ENCODE assay signal across 17 cellular contexts in the genomic region with DNA sequence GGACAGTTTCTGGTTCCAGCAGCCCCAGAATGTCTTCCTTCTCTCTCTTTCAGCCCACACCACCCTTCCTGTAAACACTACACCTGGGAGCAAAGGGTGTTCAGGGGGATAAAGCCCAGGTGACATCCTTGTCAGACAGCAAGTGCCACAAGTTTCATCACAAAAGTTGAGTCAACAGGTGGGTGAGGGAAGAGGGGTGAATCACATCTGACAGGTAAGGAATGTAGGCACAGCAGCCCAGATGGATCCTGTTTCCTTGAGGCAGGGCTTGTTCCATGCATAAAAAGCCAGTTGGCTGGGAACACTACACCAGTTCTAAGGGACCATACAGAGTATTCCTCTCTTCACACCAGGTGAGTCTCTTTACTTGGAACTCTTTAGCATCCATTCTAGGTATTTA. TPM values are rescaled to one million over a fixed set of nuclear protein-coding genes. Genes with fewer than 3 reads are reported as not detected.
DNase-seq lines count a peak whose midpoint lies in the region; FAIRE-seq and TF ChIP-seq lines count a peak whose summit lies in the region.
"Had no signal": no experiment of that assay in that cellular context is flagged by ENCODE, and none has a peak within 500 bp of the region (broad histone marks: within the 10 kb centered on the region; RNA-seq: fewer than 3 reads in every experiment).

Gene SPRR1B (plus strand): TSS at position 309 of the 400 bp plus-strand sequence. CDS start 1,143 bp downstream, outside the sequence.

- no peak within 1 kb of the TSS for H3K27ac ChIP-seq in HEK293 (ENCODE audit: extremely low read depth, low read depth, low read length)
- H3K27ac ChIP-seq in WERI-Rb-1: peak within 1 kb of the TSS; percentile 86
- peak within 1 kb of the TSS; percentile 19 for H3K27ac ChIP-seq in keratinocyte (ENCODE audit: control insufficient read depth, insufficient read depth, low read length)
- no peak within 1 kb of the TSS for H3K27ac ChIP-seq in mesenchymal stem cell (ENCODE audit: low read length, poor library complexity, severe bottlenecking)
- H3K27ac ChIP-seq: HL-60 had no signal

- H2BK120ac ChIP-seq in mesenchymal stem cell (ENCODE audit: low read depth, low read length): no peak within 1 kb of the TSS

- no peak within 1 kb of the TSS for H3K4ac ChIP-seq in mesenchymal stem cell (ENCODE audit: low read depth in 1 of 2, low read length in 2 of 2)

- H3K23ac ChIP-seq in mesenchymal stem cell (ENCODE audit: low read length in 2 of 2): no peak within 1 kb of the TSS

- H3K4me1 Mint-ChIP-seq in type B pancreatic cell (ENCODE audit: unreplicated experiment): no peaks in the 10 kb centered on the region

- TF ChIP-seq CTCF in HEK293 (tag by site-specific recombination; IDR thresholded peaks at IDR 0.05) (no peak), WERI-Rb-1 (IDR thresholded peaks at IDR 0.05; ENCODE audit: low read depth, low read length) (no peak), keratinocyte (optimal IDR thresholded peaks at IDR 0.05 in 1 of 3, IDR thresholded peaks at IDR 0.05 in 1 of 3, conservative IDR thresholded peaks at IDR 0.05 in 1 of 3; ENCODE audit: extremely low read depth in 1 of 3, insufficient read depth in 2 of 3, low read length in 3 of 3) (no peak), type B pancreatic cell (conservative IDR thresholded peaks at IDR 0.05) (no peak)

- H3K79me2 ChIP-seq in keratinocyte (ENCODE audit: control insufficient read depth, insufficient read depth, low read length): no peaks in the 10 kb centered on the region

- H4K20me1 ChIP-seq in keratinocyte (ENCODE audit: control insufficient read depth, extremely low read depth, insufficient read depth, low read length): no peaks in the 10 kb centered on the region

- no peak within 1 kb of the TSS for H2BK15ac ChIP-seq in mesenchymal stem cell (ENCODE audit: low read depth, poor library complexity, severe bottlenecking)

- no peak within 1 kb of the TSS for H2AK5ac ChIP-seq in mesenchymal stem cell (ENCODE audit: low read length, severe bottlenecking)

- H3K9me3 Mint-ChIP-seq in type B pancreatic cell: no peaks in the 10 kb centered on the region

- FAIRE-seq in keratinocyte (lab: Jason Lieb, UNC): peak; percentile 97
- FAIRE-seq: H54, K562 had no signal

- H2AFZ ChIP-seq in keratinocyte (ENCODE audit: control insufficient read depth, low read length): no peak within 1 kb of the TSS
- no peak within 1 kb of the TSS for H2AFZ ChIP-seq in mesenchymal stem cell (ENCODE audit: low read depth, low read length)

- dilution Hi-C loops in keratinocyte (cut with MboI; ENCODE audit: extremely low pct_ligation_motif_present, low sequenced_read_pairs): no loop called here

- H3K9ac ChIP-seq in keratinocyte (ENCODE audit: control insufficient read depth, extremely low read depth, insufficient read depth, low read length) (peak within 1 kb of the TSS; percentile 3), mesenchymal stem cell (ENCODE audit: low read length) (no peak within 1 kb of the TSS)

- H3K4me1 ChIP-seq in HEK293 (ENCODE audit: control insufficient read depth, insufficient read depth, low read length): no peaks in the 10 kb centered on the region
- peaks cover 49% of the 10 kb centered on the region for H3K4me1 ChIP-seq in keratinocyte (ENCODE audit: control insufficient read depth, extremely low read depth, insufficient read depth, low read length)
- no peaks in the 10 kb centered on the region for H3K4me1 ChIP-seq in mesenchymal stem cell (ENCODE audit: control insufficient read depth, insufficient read depth, low read depth, low read length)
- H3K4me1 ChIP-seq: Caco-2 had no signal

- no peak within 1 kb of the TSS for H3K18ac ChIP-seq in mesenchymal stem cell (ENCODE audit: low read depth in 1 of 2, low read length in 2 of 2)

- H3K9me1 ChIP-seq in keratinocyte (ENCODE audit: control insufficient read depth, extremely low read depth, insufficient read depth, low read length): no peaks in the 10 kb centered on the region

- no peak within 1 kb of the TSS for H3K27ac Mint-ChIP-seq in type B pancreatic cell

- no peaks in the 10 kb centered on the region for H3K79me1 ChIP-seq in mesenchymal stem cell (replicated peaks; ENCODE audit: low read length, poor library complexity, severe bottlenecking)

- POLR2A ChIA-PET in HEK293 (lab: Yijun Ruan, JAX): no interaction called here

- H3K9me3 ChIP-seq in HEK293 (ENCODE audit: control insufficient read depth, insufficient read depth, low read depth, low read length) (no peaks in the 10 kb centered on the region), WERI-Rb-1 (ENCODE audit: severe bottlenecking) (peaks cover 8% of the 10 kb centered on the region), keratinocyte (ENCODE audit: control insufficient read depth, low read depth, low read length) (no peaks in the 10 kb centered on the region), mesenchymal stem cell (ENCODE audit: control insufficient read depth, low read length) (no peaks in the 10 kb centered on the region)
- H3K9me3 ChIP-seq: Caco-2 had no signal

- no peak within 1 kb of the TSS for H2BK12ac ChIP-seq in mesenchymal stem cell (ENCODE audit: low read length in 2 of 2)

- H3K27me3 Mint-ChIP-seq in type B pancreatic cell: no peaks in the 10 kb centered on the region

- no peak within 1 kb of the TSS for H2BK5ac ChIP-seq in mesenchymal stem cell (ENCODE audit: low read depth, low read length, poor library complexity, severe bottlenecking)

- peak within 1 kb of the TSS; percentile 26 for H3K4me3 Mint-ChIP-seq in type B pancreatic cell

- H3K4me3 ChIP-seq in HEK293 (ENCODE audit: low read depth, low read length) (no peak within 1 kb of the TSS), WERI-Rb-1 (ENCODE audit: low read depth, low read length) (no peak within 1 kb of the TSS), keratinocyte (ENCODE audit: control insufficient read depth in 2 of 3, extremely low read depth in 1 of 3, insufficient read depth in 2 of 3, low read depth in 1 of 3, low read length in 3 of 3) (peak within 1 kb of the TSS; percentile 19 to 41 (median 22)), mesenchymal stem cell (ENCODE audit: insufficient read depth in 1 of 2, low read depth in 1 of 2, low read length in 2 of 2) (no peak within 1 kb of the TSS)
- H3K4me3 ChIP-seq: K562 had no signal

- no peak within 1 kb of the TSS for H3K14ac ChIP-seq in mesenchymal stem cell (ENCODE audit: low read length in 2 of 2)

- no peak within 1 kb of the TSS for H4K91ac ChIP-seq in mesenchymal stem cell (ENCODE audit: low read length)

- no peak for DNase-seq in WERI-Rb-1
- DNase-seq in keratinocyte (ENCODE audit: low read depth, low spot score): peak; percentile 70
- DNase-seq in type B pancreatic cell (ENCODE audit: extremely low spot score, unreplicated experiment): no peak
- no peak for DNase-seq in activated CD4-positive, alpha-beta T cell treated with anti-CD3 and anti-CD28 coated beads, Interleukin-2, amount 50 U/mL, for 48 hours
- DNase-seq in C1 segment of cervical spinal cord (lab: John Stamatoyannopoulos, UW): no peak
- no peak for DNase-seq in mesenchymal stem cell
- DNase-seq: Caco-2, NCI-H1417 treated with DMSO at 0.1 percent for 48 hours, NCI-H2029, NCI-H510A, NCI-H774 had no signal

- H3K27me3 ChIP-seq in WERI-Rb-1 (ENCODE audit: insufficient read depth, low read depth, severe bottlenecking) (no peaks in the 10 kb centered on the region), keratinocyte (ENCODE audit: control insufficient read depth, extremely low read depth, insufficient read depth, low read length) (no peaks in the 10 kb centered on the region), mesenchymal stem cell (ENCODE audit: control insufficient read depth in 1 of 2, insufficient read depth in 1 of 2, low read length in 2 of 2) (no peaks in the 10 kb centered on the region)

- no peaks in the 10 kb centered on the region for H3K36me3 Mint-ChIP-seq in type B pancreatic cell

- no peaks in the 10 kb centered on the region for H3K36me3 ChIP-seq in HEK293 (ENCODE audit: control insufficient read depth in 2 of 2, insufficient read depth in 1 of 2, low read length in 2 of 2)
- H3K36me3 ChIP-seq in WERI-Rb-1: no peaks in the 10 kb centered on the region
- H3K36me3 ChIP-seq in keratinocyte (ENCODE audit: control insufficient read depth in 2 of 2, extremely low read depth in 1 of 2, insufficient read depth in 2 of 2, low read length in 2 of 2): no peaks in the 10 kb centered on the region
- H3K36me3 ChIP-seq in mesenchymal stem cell (ENCODE audit: control insufficient read depth in 1 of 2, insufficient read depth in 2 of 2, low read depth in 1 of 2, low read length in 2 of 2): no peaks in the 10 kb centered on the region

- H3K4me2 ChIP-seq in keratinocyte (ENCODE audit: control insufficient read depth, extremely low read depth, insufficient read depth, low read depth, low read length) (peak within 1 kb of the TSS; percentile 77), mesenchymal stem cell (ENCODE audit: low read length, poor library complexity, severe bottlenecking) (no peak within 1 kb of the TSS)

- no peak within 1 kb of the TSS for H4K8ac ChIP-seq in mesenchymal stem cell (ENCODE audit: low read length)

- CTCF ChIA-PET in HEK293 (lab: Yijun Ruan, JAX): interaction anchor here (1.4 kb wide), 1 partner anchor 162 kb away, joined by 3 read pairs; no protein-coding TSS in a partner anchor

TF ChIP-seq in HEK293, 187 proteins besides CTCF, POLR2A, EP300 and RAD21 (continues in another document):
- TF ChIP-seq ZNF704 (tag by site-specific recombination; IDR thresholded peaks at IDR 0.05) (no peak), ZSCAN16 (tag by site-specific recombination; IDR thresholded peaks at IDR 0.05) (no peak), SCRT1 (tag by site-specific recombination; IDR thresholded peaks at IDR 0.05; ENCODE audit: borderline replicate concordance) (peak; percentile 46; the same call in 1 of the 2 replicates)

RNA-seq across cellular contexts. Expression of gene SPRR1B, which starts in this region (rescaled TPM):
- polyA plus RNA-seq in keratinocyte: 253 to 503 TPM (median 436 TPM) in 3 replicates
- 1,039 TPM for polyA plus RNA-seq in keratinocyte (2011; ENCODE audit: low read depth)
- 910 and 1,063 TPM in 2 replicates for polyA plus RNA-seq in keratinocyte (2011; cell fraction: cytosol; rRNA removed)
- 420 and 493 TPM in 2 replicates for polyA plus RNA-seq in keratinocyte (2011; cell fraction: nucleus; rRNA removed)
- polyA plus RNA-seq in keratinocyte (2012; ENCODE audit: low replicate concordance): 765 and 6,417 TPM in 2 replicates
- 102 to 239 TPM (median 208 TPM) in 3 replicates for polyA minus RNA-seq in keratinocyte
- polyA minus RNA-seq in keratinocyte (2011; cell fraction: cytosol; rRNA and poly(A)+ RNA removed): 151 TPM
- 69.7 and 77.7 TPM in 2 replicates for polyA minus RNA-seq in keratinocyte (2011; cell fraction: nucleus; rRNA and poly(A)+ RNA removed)
- 93.7 and 274 TPM in 2 replicates for total RNA-seq in type B pancreatic cell (ENCODE audit: low replicate concordance)
- not detected for polyA plus RNA-seq in mesenchymal stem cell (2013, experiment 1 of 2)
- not detected for polyA plus RNA-seq in mesenchymal stem cell (2013, experiment 2 of 2)
- total RNA-seq: A673, Caco-2, K562, Right ventricle myocardium inferior had no signal
- polyA plus RNA-seq: K562 had no signal

Comparison
In these comparisons a context has a peak if more than half of its experiments do, and no peak if none do; other contexts are left out.
1. H3K27ac ChIP-seq: peak in WERI-Rb-1 (single experiment) and keratinocyte (single experiment); none in HEK293 (single experiment) and mesenchymal stem cell (single experiment).
2. H3K4me3 ChIP-seq: peak in keratinocyte (3 of 3); none in HEK293 (single experiment), WERI-Rb-1 (single experiment) and mesenchymal stem cell (0 of 2).